ENCODE assay signal across 1 cellular context in the genomic region with DNA sequence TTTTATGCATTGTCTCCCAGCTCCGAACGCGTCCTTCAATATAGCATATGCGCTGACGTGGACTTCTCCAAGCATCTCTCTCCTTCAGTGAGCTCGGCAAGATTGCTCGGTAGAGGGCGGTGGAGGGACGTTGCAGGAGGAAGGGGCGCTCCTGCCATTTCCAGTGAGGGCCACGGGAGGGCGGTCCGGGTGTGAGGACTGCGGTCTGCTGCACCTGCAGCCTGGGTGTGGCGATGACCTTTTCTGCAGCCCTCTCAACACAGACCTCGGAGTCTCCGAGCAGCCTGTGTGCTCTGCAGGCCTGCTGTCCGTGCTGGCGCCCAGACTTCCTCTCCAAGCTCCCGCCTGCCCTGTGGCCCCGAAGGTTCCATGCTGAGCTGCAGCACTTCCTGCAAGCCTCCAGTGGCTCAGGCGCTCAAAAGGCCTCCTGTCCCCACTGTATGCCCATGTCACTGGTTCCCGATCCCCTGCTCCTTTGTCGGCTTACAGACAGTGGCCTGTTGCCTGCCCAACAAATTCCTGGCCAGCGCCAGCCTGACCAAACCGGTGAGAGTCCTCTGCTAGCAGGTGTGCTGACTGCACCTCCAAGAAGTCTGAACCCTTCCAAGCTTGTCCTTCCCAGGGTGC.
TF ChIP-seq lines count a peak whose summit lies in the region.

No MANE protein-coding gene starts in this region.

TF ChIP-seq in K562, 482 proteins besides CTCF, POLR2A, EP300 and RAD21 (continued from another document and continues in another):
- TF ChIP-seq, protein P1, sequence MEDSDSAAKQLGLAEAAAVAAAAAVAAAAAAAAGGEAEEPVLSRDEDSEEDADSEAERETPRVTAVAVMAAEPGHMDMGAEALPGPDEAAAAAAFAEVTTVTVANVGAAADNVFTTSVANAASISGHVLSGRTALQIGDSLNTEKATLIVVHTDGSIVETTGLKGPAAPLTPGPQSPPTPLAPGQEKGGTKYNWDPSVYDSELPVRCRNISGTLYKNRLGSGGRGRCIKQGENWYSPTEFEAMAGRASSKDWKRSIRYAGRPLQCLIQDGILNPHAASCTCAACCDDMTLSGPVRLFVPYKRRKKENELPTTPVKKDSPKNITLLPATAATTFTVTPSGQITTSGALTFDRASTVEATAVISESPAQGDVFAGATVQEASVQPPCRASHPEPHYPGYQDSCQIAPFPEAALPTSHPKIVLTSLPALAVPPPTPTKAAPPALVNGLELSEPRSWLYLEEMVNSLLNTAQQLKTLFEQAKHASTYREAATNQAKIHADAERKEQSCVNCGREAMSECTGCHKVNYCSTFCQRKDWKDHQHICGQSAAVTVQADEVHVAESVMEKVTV (CRISPR knock-in tag; IDR thresholded peaks at IDR 0.05), result peak; percentile 100
- TF ChIP-seq, protein P2, sequence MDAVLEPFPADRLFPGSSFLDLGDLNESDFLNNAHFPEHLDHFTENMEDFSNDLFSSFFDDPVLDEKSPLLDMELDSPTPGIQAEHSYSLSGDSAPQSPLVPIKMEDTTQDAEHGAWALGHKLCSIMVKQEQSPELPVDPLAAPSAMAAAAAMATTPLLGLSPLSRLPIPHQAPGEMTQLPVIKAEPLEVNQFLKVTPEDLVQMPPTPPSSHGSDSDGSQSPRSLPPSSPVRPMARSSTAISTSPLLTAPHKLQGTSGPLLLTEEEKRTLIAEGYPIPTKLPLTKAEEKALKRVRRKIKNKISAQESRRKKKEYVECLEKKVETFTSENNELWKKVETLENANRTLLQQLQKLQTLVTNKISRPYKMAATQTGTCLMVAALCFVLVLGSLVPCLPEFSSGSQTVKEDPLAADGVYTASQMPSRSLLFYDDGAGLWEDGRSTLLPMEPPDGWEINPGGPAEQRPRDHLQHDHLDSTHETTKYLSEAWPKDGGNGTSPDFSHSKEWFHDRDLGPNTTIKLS (IDR thresholded peaks at IDR 0.05; ENCODE audit: borderline replicate concordance, low read depth), result peak; percentile 78
- TF ChIP-seq, protein P3, sequence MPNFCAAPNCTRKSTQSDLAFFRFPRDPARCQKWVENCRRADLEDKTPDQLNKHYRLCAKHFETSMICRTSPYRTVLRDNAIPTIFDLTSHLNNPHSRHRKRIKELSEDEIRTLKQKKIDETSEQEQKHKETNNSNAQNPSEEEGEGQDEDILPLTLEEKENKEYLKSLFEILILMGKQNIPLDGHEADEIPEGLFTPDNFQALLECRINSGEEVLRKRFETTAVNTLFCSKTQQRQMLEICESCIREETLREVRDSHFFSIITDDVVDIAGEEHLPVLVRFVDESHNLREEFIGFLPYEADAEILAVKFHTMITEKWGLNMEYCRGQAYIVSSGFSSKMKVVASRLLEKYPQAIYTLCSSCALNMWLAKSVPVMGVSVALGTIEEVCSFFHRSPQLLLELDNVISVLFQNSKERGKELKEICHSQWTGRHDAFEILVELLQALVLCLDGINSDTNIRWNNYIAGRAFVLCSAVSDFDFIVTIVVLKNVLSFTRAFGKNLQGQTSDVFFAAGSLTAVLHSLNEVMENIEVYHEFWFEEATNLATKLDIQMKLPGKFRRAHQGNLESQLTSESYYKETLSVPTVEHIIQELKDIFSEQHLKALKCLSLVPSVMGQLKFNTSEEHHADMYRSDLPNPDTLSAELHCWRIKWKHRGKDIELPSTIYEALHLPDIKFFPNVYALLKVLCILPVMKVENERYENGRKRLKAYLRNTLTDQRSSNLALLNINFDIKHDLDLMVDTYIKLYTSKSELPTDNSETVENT (CRISPR knock-in tag; IDR thresholded peaks at IDR 0.05), result 0 out of 2 replicates have a peak, but pooled peaks have one; percentile 19
- TF ChIP-seq MEIS2 (IDR thresholded peaks at IDR 0.05; ENCODE audit: partially characterized antibody) (no peak), JUNB (CRISPR knock-in tag; conservative IDR thresholded peaks at IDR 0.05) (no peak), ZNF431 (CRISPR knock-in tag; IDR thresholded peaks at IDR 0.05) (no peak), BHLHE40 (IDR thresholded peaks at IDR 0.05; ENCODE audit: low read length) (peak; percentile 85), KAT7 (CRISPR knock-in tag; IDR thresholded peaks at IDR 0.05; ENCODE audit: borderline replicate concordance) (no peak), SRSF3 (IDR thresholded peaks at IDR 0.05; ENCODE audit: insufficient read depth, low read length) (no peak), TAF15 (IDR thresholded peaks at IDR 0.05; ENCODE audit: low read depth, low read length) (no peak), ZNF12 (CRISPR knock-in tag; IDR thresholded peaks at IDR 0.05) (peak; percentile 64; the same call in 1 of the 2 replicates), RUNX1 (IDR thresholded peaks at IDR 0.05; ENCODE audit: low read depth) (peak; percentile 68; the same call in 1 of the 2 replicates), CREB1 (IDR thresholded peaks at IDR 0.05) (no peak), CREB1 (CRISPR knock-in tag; IDR thresholded peaks at IDR 0.05) (peak; percentile 68; the same call in 1 of the 2 replicates), HDAC3 (IDR thresholded peaks at IDR 0.05; ENCODE audit: borderline replicate concordance, partially characterized antibody) (no peak), SAP30 (IDR thresholded peaks at IDR 0.05; ENCODE audit: borderline replicate concordance, insufficient read depth, low read depth, low read length, poor library complexity, severe bottlenecking) (no peak), ETS2 (tag; IDR thresholded peaks at IDR 0.05; ENCODE audit: borderline replicate concordance, poor library complexity, severe bottlenecking) (no peak), RBM22 (IDR thresholded peaks at IDR 0.05; ENCODE audit: low read depth, low read length, poor library complexity, severe bottlenecking) (no peak), SP1 (CRISPR knock-in tag; IDR thresholded peaks at IDR 0.05) (peak; percentile 90), SMAD4 (CRISPR knock-in tag; conservative IDR thresholded peaks at IDR 0.05) (peak; percentile 58), FOXK2 (conservative IDR thresholded peaks at IDR 0.05 in 1 of 2, IDR thresholded peaks at IDR 0.05 in 1 of 2; ENCODE audit: low read depth in 2 of 2) (0 out of 4 replicates have a peak, but pooled peaks of 1 of the 2 experiments have one; percentile 11), MTF1 (CRISPR knock-in tag; IDR thresholded peaks at IDR 0.05; ENCODE audit: borderline replicate concordance) (no peak), ZNF77 (CRISPR knock-in tag; IDR thresholded peaks at IDR 0.05) (no peak), ZNF175 (CRISPR knock-in tag; IDR thresholded peaks at IDR 0.05; ENCODE audit: low read depth) (no peak), TAF9B (IDR thresholded peaks at IDR 0.05; ENCODE audit: partially characterized antibody) (no peak), ZNF232 (CRISPR knock-in tag; IDR thresholded peaks at IDR 0.05) (no peak), STAT5B (CRISPR knock-in tag; IDR thresholded peaks at IDR 0.05) (no peak), ZNF444 (CRISPR knock-in tag; IDR thresholded peaks at IDR 0.05) (no peak), MXI1 (IDR thresholded peaks at IDR 0.05; ENCODE audit: low read depth, low read length) (no peak), PHB (CRISPR knock-in tag; IDR thresholded peaks at IDR 0.05) (no peak), FOXJ3 (CRISPR knock-in tag; IDR thresholded peaks at IDR 0.05) (no peak), GTF2A2 (tag; IDR thresholded peaks at IDR 0.05) (no peak), JUN (IDR thresholded peaks at IDR 0.05; ENCODE audit: borderline replicate concordance, low read depth, low read length) (peak; percentile 72), JUN (CRISPR knock-in tag; IDR thresholded peaks at IDR 0.05; ENCODE audit: borderline replicate concordance) (peak; percentile 79; the same call in 1 of the 2 replicates), ZFP1 (CRISPR knock-in tag; IDR thresholded peaks at IDR 0.05) (0 out of 2 replicates have a peak, but pooled peaks have one; percentile 6), HDGF (IDR thresholded peaks at IDR 0.05) (peak; percentile 97)
- TF ChIP-seq, protein P4, sequence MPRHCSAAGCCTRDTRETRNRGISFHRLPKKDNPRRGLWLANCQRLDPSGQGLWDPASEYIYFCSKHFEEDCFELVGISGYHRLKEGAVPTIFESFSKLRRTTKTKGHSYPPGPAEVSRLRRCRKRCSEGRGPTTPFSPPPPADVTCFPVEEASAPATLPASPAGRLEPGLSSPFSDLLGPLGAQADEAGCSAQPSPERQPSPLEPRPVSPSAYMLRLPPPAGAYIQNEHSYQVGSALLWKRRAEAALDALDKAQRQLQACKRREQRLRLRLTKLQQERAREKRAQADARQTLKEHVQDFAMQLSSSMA (CRISPR knock-in tag; IDR thresholded peaks at IDR 0.05), result no peak
- TF ChIP-seq, protein P5, sequence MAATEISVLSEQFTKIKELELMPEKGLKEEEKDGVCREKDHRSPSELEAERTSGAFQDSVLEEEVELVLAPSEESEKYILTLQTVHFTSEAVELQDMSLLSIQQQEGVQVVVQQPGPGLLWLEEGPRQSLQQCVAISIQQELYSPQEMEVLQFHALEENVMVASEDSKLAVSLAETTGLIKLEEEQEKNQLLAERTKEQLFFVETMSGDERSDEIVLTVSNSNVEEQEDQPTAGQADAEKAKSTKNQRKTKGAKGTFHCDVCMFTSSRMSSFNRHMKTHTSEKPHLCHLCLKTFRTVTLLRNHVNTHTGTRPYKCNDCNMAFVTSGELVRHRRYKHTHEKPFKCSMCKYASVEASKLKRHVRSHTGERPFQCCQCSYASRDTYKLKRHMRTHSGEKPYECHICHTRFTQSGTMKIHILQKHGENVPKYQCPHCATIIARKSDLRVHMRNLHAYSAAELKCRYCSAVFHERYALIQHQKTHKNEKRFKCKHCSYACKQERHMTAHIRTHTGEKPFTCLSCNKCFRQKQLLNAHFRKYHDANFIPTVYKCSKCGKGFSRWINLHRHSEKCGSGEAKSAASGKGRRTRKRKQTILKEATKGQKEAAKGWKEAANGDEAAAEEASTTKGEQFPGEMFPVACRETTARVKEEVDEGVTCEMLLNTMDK (IDR thresholded peaks at IDR 0.05; ENCODE audit: borderline replicate concordance, insufficient read depth, low read depth, low read length, poor library complexity, severe bottlenecking), result peak; percentile 90
- TF ChIP-seq, protein P6, sequence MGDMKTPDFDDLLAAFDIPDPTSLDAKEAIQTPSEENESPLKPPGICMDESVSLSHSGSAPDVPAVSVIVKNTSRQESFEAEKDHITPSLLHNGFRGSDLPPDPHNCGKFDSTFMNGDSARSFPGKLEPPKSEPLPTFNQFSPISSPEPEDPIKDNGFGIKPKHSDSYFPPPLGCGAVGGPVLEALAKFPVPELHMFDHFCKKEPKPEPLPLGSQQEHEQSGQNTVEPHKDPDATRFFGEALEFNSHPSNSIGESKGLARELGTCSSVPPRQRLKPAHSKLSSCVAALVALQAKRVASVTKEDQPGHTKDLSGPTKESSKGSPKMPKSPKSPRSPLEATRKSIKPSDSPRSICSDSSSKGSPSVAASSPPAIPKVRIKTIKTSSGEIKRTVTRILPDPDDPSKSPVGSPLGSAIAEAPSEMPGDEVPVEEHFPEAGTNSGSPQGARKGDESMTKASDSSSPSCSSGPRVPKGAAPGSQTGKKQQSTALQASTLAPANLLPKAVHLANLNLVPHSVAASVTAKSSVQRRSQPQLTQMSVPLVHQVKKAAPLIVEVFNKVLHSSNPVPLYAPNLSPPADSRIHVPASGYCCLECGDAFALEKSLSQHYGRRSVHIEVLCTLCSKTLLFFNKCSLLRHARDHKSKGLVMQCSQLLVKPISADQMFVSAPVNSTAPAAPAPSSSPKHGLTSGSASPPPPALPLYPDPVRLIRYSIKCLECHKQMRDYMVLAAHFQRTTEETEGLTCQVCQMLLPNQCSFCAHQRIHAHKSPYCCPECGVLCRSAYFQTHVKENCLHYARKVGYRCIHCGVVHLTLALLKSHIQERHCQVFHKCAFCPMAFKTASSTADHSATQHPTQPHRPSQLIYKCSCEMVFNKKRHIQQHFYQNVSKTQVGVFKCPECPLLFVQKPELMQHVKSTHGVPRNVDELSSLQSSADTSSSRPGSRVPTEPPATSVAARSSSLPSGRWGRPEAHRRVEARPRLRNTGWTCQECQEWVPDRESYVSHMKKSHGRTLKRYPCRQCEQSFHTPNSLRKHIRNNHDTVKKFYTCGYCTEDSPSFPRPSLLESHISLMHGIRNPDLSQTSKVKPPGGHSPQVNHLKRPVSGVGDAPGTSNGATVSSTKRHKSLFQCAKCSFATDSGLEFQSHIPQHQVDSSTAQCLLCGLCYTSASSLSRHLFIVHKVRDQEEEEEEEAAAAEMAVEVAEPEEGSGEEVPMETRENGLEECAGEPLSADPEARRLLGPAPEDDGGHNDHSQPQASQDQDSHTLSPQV (IDR thresholded peaks at IDR 0.05), result peak; percentile 93
- TF ChIP-seq, protein P7, sequence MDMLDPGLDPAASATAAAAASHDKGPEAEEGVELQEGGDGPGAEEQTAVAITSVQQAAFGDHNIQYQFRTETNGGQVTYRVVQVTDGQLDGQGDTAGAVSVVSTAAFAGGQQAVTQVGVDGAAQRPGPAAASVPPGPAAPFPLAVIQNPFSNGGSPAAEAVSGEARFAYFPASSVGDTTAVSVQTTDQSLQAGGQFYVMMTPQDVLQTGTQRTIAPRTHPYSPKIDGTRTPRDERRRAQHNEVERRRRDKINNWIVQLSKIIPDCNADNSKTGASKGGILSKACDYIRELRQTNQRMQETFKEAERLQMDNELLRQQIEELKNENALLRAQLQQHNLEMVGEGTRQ (CRISPR knock-in tag; IDR thresholded peaks at IDR 0.05), result no peak
- TF ChIP-seq, protein P8, sequence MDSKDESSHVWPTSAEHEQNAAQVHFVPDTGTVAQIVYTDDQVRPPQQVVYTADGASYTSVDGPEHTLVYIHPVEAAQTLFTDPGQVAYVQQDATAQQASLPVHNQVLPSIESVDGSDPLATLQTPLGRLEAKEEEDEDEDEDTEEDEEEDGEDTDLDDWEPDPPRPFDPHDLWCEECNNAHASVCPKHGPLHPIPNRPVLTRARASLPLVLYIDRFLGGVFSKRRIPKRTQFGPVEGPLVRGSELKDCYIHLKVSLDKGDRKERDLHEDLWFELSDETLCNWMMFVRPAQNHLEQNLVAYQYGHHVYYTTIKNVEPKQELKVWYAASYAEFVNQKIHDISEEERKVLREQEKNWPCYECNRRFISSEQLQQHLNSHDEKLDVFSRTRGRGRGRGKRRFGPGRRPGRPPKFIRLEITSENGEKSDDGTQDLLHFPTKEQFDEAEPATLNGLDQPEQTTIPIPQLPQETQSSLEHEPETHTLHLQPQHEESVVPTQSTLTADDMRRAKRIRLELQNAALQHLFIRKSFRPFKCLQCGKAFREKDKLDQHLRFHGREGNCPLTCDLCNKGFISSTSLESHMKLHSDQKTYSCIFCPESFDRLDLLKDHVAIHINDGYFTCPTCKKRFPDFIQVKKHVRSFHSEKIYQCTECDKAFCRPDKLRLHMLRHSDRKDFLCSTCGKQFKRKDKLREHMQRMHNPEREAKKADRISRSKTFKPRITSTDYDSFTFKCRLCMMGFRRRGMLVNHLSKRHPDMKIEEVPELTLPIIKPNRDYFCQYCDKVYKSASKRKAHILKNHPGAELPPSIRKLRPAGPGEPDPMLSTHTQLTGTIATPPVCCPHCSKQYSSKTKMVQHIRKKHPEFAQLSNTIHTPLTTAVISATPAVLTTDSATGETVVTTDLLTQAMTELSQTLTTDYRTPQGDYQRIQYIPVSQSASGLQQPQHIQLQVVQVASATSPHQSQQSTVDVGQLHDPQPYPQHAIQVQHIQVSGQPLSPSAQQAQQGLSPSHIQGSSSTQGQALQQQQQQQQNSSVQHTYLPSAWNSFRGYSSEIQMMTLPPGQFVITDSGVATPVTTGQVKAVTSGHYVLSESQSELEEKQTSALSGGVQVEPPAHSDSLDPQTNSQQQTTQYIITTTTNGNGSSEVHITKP (IDR thresholded peaks at IDR 0.05; ENCODE audit: partially characterized antibody), result no peak
- TF ChIP-seq, protein P9, sequence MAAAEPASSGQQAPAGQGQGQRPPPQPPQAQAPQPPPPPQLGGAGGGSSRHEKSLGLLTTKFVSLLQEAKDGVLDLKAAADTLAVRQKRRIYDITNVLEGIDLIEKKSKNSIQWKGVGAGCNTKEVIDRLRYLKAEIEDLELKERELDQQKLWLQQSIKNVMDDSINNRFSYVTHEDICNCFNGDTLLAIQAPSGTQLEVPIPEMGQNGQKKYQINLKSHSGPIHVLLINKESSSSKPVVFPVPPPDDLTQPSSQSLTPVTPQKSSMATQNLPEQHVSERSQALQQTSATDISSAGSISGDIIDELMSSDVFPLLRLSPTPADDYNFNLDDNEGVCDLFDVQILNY (CRISPR knock-in tag; IDR thresholded peaks at IDR 0.05), result peak; percentile 26; the same call in 1 of the 2 replicates
